In the genomic region with DNA sequence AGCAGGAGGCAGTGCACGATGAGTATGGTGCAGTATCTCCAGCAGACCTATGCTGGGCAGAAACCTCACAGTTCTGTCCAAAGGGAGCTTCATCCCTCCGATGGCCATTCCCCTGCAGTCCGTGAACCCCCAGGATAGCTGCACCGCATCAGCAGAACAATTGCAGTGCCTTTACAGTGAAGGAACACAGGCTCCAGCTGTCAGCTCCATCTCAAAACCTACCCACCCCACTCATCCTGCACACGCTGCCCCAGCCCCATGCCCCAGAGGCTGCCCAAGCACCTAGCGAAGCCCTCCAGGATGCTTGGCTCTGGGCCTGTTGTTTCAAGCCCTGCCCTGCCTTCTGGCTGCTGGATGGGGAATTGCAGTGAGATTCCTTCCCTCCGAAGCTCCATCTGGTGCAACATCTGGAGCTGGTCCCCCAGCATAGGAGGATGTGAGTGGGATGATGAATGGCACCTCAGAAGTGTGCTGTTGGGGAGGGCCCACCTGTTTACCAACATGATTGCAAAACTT, we compare ENCODE assay signal across 7 cellular contexts.
DNase-seq lines count a peak whose midpoint lies in the region; ATAC-seq, FAIRE-seq and TF ChIP-seq lines count a peak whose summit lies in the region.
"Not testable (repeated sequence)": the region's sequence is repeated elsewhere in the genome, so short reads cannot be mapped to it uniquely, and the experiment has no call there.

No MANE protein-coding gene starts in this region.

- H3K4me3 ChIP-seq in BLaER1; DND-41 (ENCODE audit: low read depth in 1 of 2, low read length in 2 of 2); HCT116 (replicated peaks in 1 of 2; ENCODE audit: low read depth in 1 of 2, low read length in 2 of 2); Panc1 (ENCODE audit: low read depth in 2 of 2, low read length in 2 of 2); GM12878; H1 (ENCODE audit: extremely low read depth in 1 of 4, insufficient read depth in 2 of 4, low read depth in 3 of 4, low read length in 4 of 4): not testable (repeated sequence)

- H2BK120ac ChIP-seq in H1 (replicated peaks; ENCODE audit: low read depth, low read length) = not testable (repeated sequence)

- intact Hi-C loops in HCT116 (cut with micrococcal nuclease); Panc1 (cut with micrococcal nuclease; ENCODE audit: unreplicated experiment); GM12878 (cut with micrococcal nuclease; ENCODE audit: unreplicated experiment): not testable (repeated sequence)

- ATAC-seq in DND-41 (ENCODE audit: insufficient read depth, low read depth); GM12878: not testable (repeated sequence)
- ATAC-seq in HCT116 (peak; percentile 63), Panc1 (peak; percentile 69; the same call in 1 of the 2 replicates)

- FAIRE-seq in GM12878 (lab: Jason Lieb, UNC) = peak; percentile 47
- FAIRE-seq in H1 (lab: Jason Lieb, UNC) = peak; percentile 99

- not testable (repeated sequence) for H3K27ac ChIP-seq in BLaER1; DND-41 (ENCODE audit: low read length); HCT116 (ENCODE audit: low read depth, low read length); Panc1 (ENCODE audit: low read length); GM12878 (ENCODE audit: control insufficient read depth, insufficient read depth); H1 (ENCODE audit: low read depth, low read length)

- in situ Hi-C loops in Panc1 (cut with HindIII; ENCODE audit: low pct_unique_long_range_greater_than_20kb, low sequenced_read_pairs); GM12878 (cut with MboI): not testable (repeated sequence)

- peak overlapping the region; percentile 62 for H3K4me2 ChIP-seq in BLaER1
- H3K4me2 ChIP-seq in DND-41 (ENCODE audit: insufficient read depth, low read length); HCT116 (ENCODE audit: low read length); GM12878 (ENCODE audit: control insufficient read depth, insufficient read depth); H1 (ENCODE audit: insufficient read depth in 1 of 2, low read depth in 2 of 2, low read length in 2 of 2): not testable (repeated sequence)

- not testable (repeated sequence) for H3K4me3 Mint-ChIP-seq in osteocyte (ENCODE audit: unreplicated experiment)

- not testable (repeated sequence) for H3K27me3 Mint-ChIP-seq in osteocyte (ENCODE audit: unreplicated experiment)

- not testable (repeated sequence) for BruUV-seq in HCT116 (replicated peaks; lab: Mats Ljungman, UMichigan); Panc1 (replicated peaks; lab: Mats Ljungman, UMichigan); GM12878 (replicated peaks; lab: Mats Ljungman, UMichigan)

- not testable (repeated sequence) for H4K91ac ChIP-seq in H1 (replicated peaks; ENCODE audit: insufficient read length, low read length)

- H2BK12ac ChIP-seq in H1 (ENCODE audit: low read depth, low read length) = not testable (repeated sequence)

- not testable (repeated sequence) for TF ChIP-seq CTCF in DND-41 (IDR thresholded peaks at IDR 0.05; ENCODE audit: borderline replicate concordance, extremely low read depth, low read length, poor library complexity, severe bottlenecking); HCT116 (IDR thresholded peaks at IDR 0.05 in 2 of 3, conservative IDR thresholded peaks at IDR 0.05 in 1 of 3; ENCODE audit: borderline replicate concordance in 1 of 3, insufficient read depth in 1 of 3, low read depth in 2 of 3, low read length in 2 of 3); Panc1 (IDR thresholded peaks at IDR 0.05); GM12878 (IDR thresholded peaks at IDR 0.05 in 2 of 3, conservative IDR thresholded peaks at IDR 0.05 in 1 of 3; ENCODE audit: control insufficient read depth in 2 of 3, extremely low read depth in 1 of 3, insufficient read depth in 1 of 3, low read depth in 3 of 3, low read length in 3 of 3); H1 (IDR thresholded peaks at IDR 0.05; ENCODE audit: control extremely low read depth in 1 of 3, insufficient read depth in 1 of 3, low read depth in 1 of 3, low read length in 3 of 3); osteocyte (IDR thresholded peaks at IDR 0.05)

- not testable (repeated sequence) for H2BK5ac ChIP-seq in H1 (ENCODE audit: low read depth, low read length)

- H3K4ac ChIP-seq in H1 (replicated peaks; ENCODE audit: insufficient read length, low read depth, low read length) = not testable (repeated sequence)

- not testable (repeated sequence) for H3K9me3 Mint-ChIP-seq in osteocyte (ENCODE audit: unreplicated experiment)

- not testable (repeated sequence) for TF ChIP-seq EP300 in GM12878 (IDR thresholded peaks at IDR 0.05; ENCODE audit: borderline replicate concordance in 1 of 2, control insufficient read depth in 1 of 2, low read depth in 2 of 2, low read length in 2 of 2); H1 (IDR thresholded peaks at IDR 0.05; ENCODE audit: borderline replicate concordance in 1 of 2, low read depth in 2 of 2, low read length in 2 of 2)

- H4K8ac ChIP-seq in H1 (ENCODE audit: extremely low read depth, insufficient read depth, low read length) = not testable (repeated sequence)

- not testable (repeated sequence) for H3K23me2 ChIP-seq in H1 (ENCODE audit: low read depth, low read length)

- not testable (repeated sequence) for H3K36me3 Mint-ChIP-seq in osteocyte (ENCODE audit: unreplicated experiment)

- not testable (repeated sequence) for H2AK5ac ChIP-seq in H1 (ENCODE audit: low read depth, low read length)

- H3K79me1 ChIP-seq in H1 (ENCODE audit: low read depth, low read length) = not testable (repeated sequence)

- not testable (repeated sequence) for H3K14ac ChIP-seq in H1 (ENCODE audit: insufficient read length)

- not testable (repeated sequence) for H3K27me3 ChIP-seq in BLaER1; DND-41 (ENCODE audit: insufficient read depth, low read length, poor library complexity); HCT116 (ENCODE audit: insufficient read depth, low read length); Panc1 (ENCODE audit: control insufficient read depth, insufficient read depth, low read length); GM12878 (replicated peaks in 1 of 2; ENCODE audit: control insufficient read depth in 2 of 2, insufficient read depth in 2 of 2, low read length in 1 of 2); H1 (replicated peaks in 1 of 4; ENCODE audit: control insufficient read depth in 3 of 4, extremely low read depth in 1 of 4, insufficient read depth in 3 of 4, low read length in 3 of 4)

- not testable (repeated sequence) for H2BK20ac ChIP-seq in H1 (ENCODE audit: low read length)

- H2BK15ac ChIP-seq in H1 (ENCODE audit: low read length) = not testable (repeated sequence)

- RAD21 ChIA-PET in HCT116 (lab: Charles Lee; ENCODE audit: low non-redundant PET in 1 of 2, low total read pairs in 2 of 2, uncharacterized antibody in 2 of 2, unreplicated experiment in 2 of 2); GM12878 (lab: Charles Lee; ENCODE audit: unreplicated experiment): not testable (repeated sequence)

- not testable (repeated sequence) for TF ChIP-seq RAD21 in HCT116 (IDR thresholded peaks at IDR 0.05; ENCODE audit: low read depth); GM12878 (IDR thresholded peaks at IDR 0.05; ENCODE audit: insufficient read depth, low read depth, low read length); H1 (IDR thresholded peaks at IDR 0.05 in 1 of 2, conservative IDR thresholded peaks at IDR 0.05 in 1 of 2; ENCODE audit: low read depth in 2 of 2, low read length in 2 of 2)

- peaks cover 38% of the 10 kb centered on the region for H3K4me1 ChIP-seq in BLaER1
- not testable (repeated sequence) for H3K4me1 ChIP-seq in DND-41 (ENCODE audit: insufficient read depth, low read length); HCT116 (ENCODE audit: control insufficient read depth in 1 of 2, insufficient read depth in 2 of 2, low read length in 2 of 2); Panc1 (ENCODE audit: control insufficient read depth, insufficient read depth, low read length); GM12878 (ENCODE audit: control insufficient read depth, insufficient read depth, low read length); H1 (replicated peaks in 1 of 4; ENCODE audit: control insufficient read depth in 3 of 4, insufficient read depth in 4 of 4, low read length in 3 of 4)

- H3K18ac ChIP-seq in H1 (ENCODE audit: extremely low read depth, low read length) = not testable (repeated sequence)

- H2AFZ ChIP-seq in DND-41 (ENCODE audit: low read depth, low read length); HCT116 (ENCODE audit: low read depth, low read length, poor library complexity, severe bottlenecking); GM12878 (ENCODE audit: control insufficient read depth, low read depth, low read length); H1 (ENCODE audit: low read length): not testable (repeated sequence)

- POLR2A ChIA-PET in HCT116 (lab: Charles Lee); Panc1 (lab: Charles Lee); GM12878 (lab: Charles Lee); H1 (lab: Charles Lee; ENCODE audit: partially characterized antibody): not testable (repeated sequence)

- H3K23ac ChIP-seq in H1 (ENCODE audit: insufficient read length) = not testable (repeated sequence)

- CTCF ChIA-PET in HCT116 (lab: Charles Lee); Panc1 (lab: Charles Lee); GM12878 (lab: Yijun Ruan, JAX); H1 (lab: Charles Lee; ENCODE audit: partially characterized antibody): not testable (repeated sequence)

- not testable (repeated sequence) for H3K9me2 ChIP-seq in HCT116 (ENCODE audit: insufficient read depth)

- not testable (repeated sequence) for TF ChIP-seq POLR2A in HCT116 (IDR thresholded peaks at IDR 0.05; ENCODE audit: borderline replicate concordance, extremely low read depth, insufficient read depth, insufficient read length); GM12878 (IDR thresholded peaks at IDR 0.05; ENCODE audit: low read depth, low read length); H1 (IDR thresholded peaks at IDR 0.05; ENCODE audit: control extremely low read depth in 1 of 2, low read depth in 2 of 2, low read length in 2 of 2)

- not testable (repeated sequence) for H3K9ac ChIP-seq in BLaER1; DND-41 (ENCODE audit: low read depth, low read length); HCT116 (ENCODE audit: low read length); GM12878 (ENCODE audit: control insufficient read depth, insufficient read depth, low read length); H1 (replicated peaks in 1 of 4; ENCODE audit: extremely low read depth in 1 of 4, low read depth in 3 of 4, low read length in 3 of 4)

- H4K5ac ChIP-seq in H1 (ENCODE audit: insufficient read length, low read depth, low read length) = not testable (repeated sequence)

- DNase-seq in DND-41 = peak; percentile 13
- DNase-seq in HCT116 (ENCODE audit: low read depth, low spot score); Panc1 (ENCODE audit: low read depth, low spot score); GM12878 (ENCODE audit: low read depth, low spot score): not testable (repeated sequence)
- peak in 1 of 2 experiments; percentile 54 for DNase-seq in H1 (ENCODE audit: low read depth in 1 of 2, low spot score in 2 of 2)
- peak; percentile 40 for DNase-seq in osteocyte (ENCODE audit: extremely low spot score, unreplicated experiment)

- 47% methylated on average over 5 of the region's 7 CpGs for WGBS in GM12878 (ENCODE audit: insufficient coverage, insufficient replicate concordance, low lambda C conversion rate, missing lambda C conversion rate)
- WGBS in H1 (ENCODE audit: extremely low coverage in 1 of 2, insufficient coverage in 1 of 2, insufficient read length in 1 of 2, insufficient replicate concordance in 2 of 2, low coverage in 1 of 2, low lambda C conversion rate in 2 of 2, missing lambda C conversion rate in 1 of 2), 2 experiments = 88% methylated on average over 6 of the region's 7 CpGs; no CpG with 5 or more reads in 1 of the 2 experiments

- H3K27ac Mint-ChIP-seq in osteocyte (ENCODE audit: unreplicated experiment) = not testable (repeated sequence)

- not testable (repeated sequence) for H3K56ac ChIP-seq in H1 (replicated peaks; ENCODE audit: insufficient read length, low read depth, low read length)

- not testable (repeated sequence) for H3K36me3 ChIP-seq in BLaER1; DND-41 (ENCODE audit: insufficient read depth, low read length); HCT116 (ENCODE audit: control insufficient read depth in 1 of 2, insufficient read depth in 2 of 2, low read length in 2 of 2); Panc1 (ENCODE audit: control insufficient read depth, insufficient read depth, low read length); GM12878 (ENCODE audit: control insufficient read depth in 2 of 2, insufficient read depth in 2 of 2, low read length in 1 of 2); H1 (ENCODE audit: control insufficient read depth in 2 of 4, insufficient read depth in 4 of 4, low read length in 3 of 4)

- SMC1A ChIA-PET in GM12878 (lab: Charles Lee; ENCODE audit: uncharacterized antibody, unreplicated experiment) = not testable (repeated sequence)

- not testable (repeated sequence) for H3K9me3 ChIP-seq in BLaER1; DND-41 (ENCODE audit: insufficient read depth, low read length, severe bottlenecking); HCT116 (ENCODE audit: control insufficient read depth in 1 of 2, insufficient read depth in 1 of 2, low read depth in 1 of 2, low read length in 2 of 2); Panc1 (ENCODE audit: control insufficient read depth, insufficient read depth, low read depth, low read length); GM12878 (replicated peaks; ENCODE audit: control insufficient read depth, insufficient read depth, low read length); H1 (ENCODE audit: insufficient read depth in 2 of 2, low read depth in 1 of 2, low read length in 1 of 2)

- H4K20me1 ChIP-seq in BLaER1; DND-41 (ENCODE audit: insufficient read depth, low read length); HCT116 (ENCODE audit: insufficient read depth); GM12878 (ENCODE audit: control insufficient read depth, insufficient read depth); H1 (replicated peaks in 1 of 2; ENCODE audit: control insufficient read depth in 1 of 2, insufficient read depth in 2 of 2, low read length in 2 of 2): not testable (repeated sequence)

- not testable (repeated sequence) for H3K79me2 ChIP-seq in DND-41 (ENCODE audit: insufficient read depth, low read length); HCT116 (ENCODE audit: insufficient read depth, low read length); GM12878 (ENCODE audit: control insufficient read depth, insufficient read depth, low read length); H1 (ENCODE audit: control insufficient read depth in 1 of 2, insufficient read depth in 2 of 2, low read length in 2 of 2)

- H3K4me1 Mint-ChIP-seq in osteocyte (ENCODE audit: unreplicated experiment) = not testable (repeated sequence)
